In genomic region chr7:130069179-130069977, GRCh38 we compare ENCODE assay signal across 8 cellular contexts. TPM values are rescaled to one million over a fixed set of nuclear protein-coding genes. Genes with fewer than 3 reads are reported as not detected.
DNase-seq lines count a peak whose midpoint lies in the region; ATAC-seq and TF ChIP-seq lines count a peak whose summit lies in the region.

No MANE protein-coding gene starts in this region.

- H3K27ac ChIP-seq in liver (ENCODE audit: low read depth in 1 of 2, low read length in 2 of 2) (peak overlapping the region; percentile 83), tibial nerve (peak overlapping the region; percentile 28 to 89 (median 86))

- H3K36me3 ChIP-seq in liver (ENCODE audit: control insufficient read depth in 4 of 4, insufficient read depth in 3 of 4, low read depth in 1 of 4, low read length in 3 of 4) (no peaks in the 10 kb centered on the region), tibial nerve (no peaks in the 10 kb centered on the region)

- H3K4me1 Mint-ChIP-seq in activated naive CD4-positive, alpha-beta T cell treated with anti-CD3 and anti-CD28 coated beads for 36 hours (ENCODE audit: low read depth), result peaks cover 35% of the 10 kb centered on the region
- peaks cover 32% of the 10 kb centered on the region for H3K4me1 Mint-ChIP-seq in activated naive CD8-positive, alpha-beta T cell treated with anti-CD3 and anti-CD28 coated beads for 36 hours

- no peak for TF ChIP-seq EP300 in tibial nerve (IDR thresholded peaks at IDR 0.05)

- TF ChIP-seq CTCF in liver (IDR thresholded peaks at IDR 0.05; ENCODE audit: low read depth, low read length, missing input control), result no peak
- TF ChIP-seq CTCF in tibial nerve (IDR thresholded peaks at IDR 0.05), result no peak

- H3K4me1 ChIP-seq in liver (ENCODE audit: control insufficient read depth in 4 of 4, insufficient read depth in 4 of 4, low read length in 3 of 4), result peaks cover 10 to 76% (median 60%) of the 10 kb centered on the region in 4 donors
- H3K4me1 ChIP-seq in tibial nerve, result peaks cover 0 to 40% (median 14%) of the 10 kb centered on the region in 4 donors

- H3K27ac Mint-ChIP-seq in activated naive CD4-positive, alpha-beta T cell treated with anti-CD3 and anti-CD28 coated beads for 36 hours, result peak overlapping the region; percentile 70
- H3K27ac Mint-ChIP-seq in activated naive CD8-positive, alpha-beta T cell treated with anti-CD3 and anti-CD28 coated beads for 36 hours, result peak overlapping the region; percentile 76

- DNase-seq in activated naive CD4-positive, alpha-beta T cell treated with anti-CD3 and anti-CD28 coated beads for 36 hours, result no peak
- DNase-seq in activated naive CD4-positive, alpha-beta T cell treated with anti-CD3 and anti-CD28 coated beads, Interleukin-2, amount 50 U/mL, for 16 hours, result no peak
- DNase-seq in activated naive CD8-positive, alpha-beta T cell treated with anti-CD3 and anti-CD28 coated beads for 36 hours, result no peak
- DNase-seq in tibial nerve (ENCODE audit: low spot score in 2 of 2), result no peak
- DNase-seq in HuH-7.5 (ENCODE audit: low spot score), result no peak
- no peak for DNase-seq in NCI-H2081 treated with DMSO at 0.1 percent for 48 hours (lab: John Stamatoyannopoulos, UW)

- no peaks in the 10 kb centered on the region for H3K9me3 Mint-ChIP-seq in activated naive CD4-positive, alpha-beta T cell treated with anti-CD3 and anti-CD28 coated beads for 36 hours
- no peaks in the 10 kb centered on the region for H3K9me3 Mint-ChIP-seq in activated naive CD8-positive, alpha-beta T cell treated with anti-CD3 and anti-CD28 coated beads for 36 hours

- 28% methylated on average over 7 of the region's 7 CpGs for WGBS in liver
- WGBS in tibial nerve, 2 donors, result 67 to 69% methylated on average over 7 of the region's 7 CpGs

- H3K27me3 ChIP-seq in liver (ENCODE audit: control insufficient read depth in 4 of 4, insufficient read depth in 4 of 4, low read length in 3 of 4), result no peaks in the 10 kb centered on the region
- H3K27me3 ChIP-seq in tibial nerve, result peaks cover 0 to 3% of the 10 kb centered on the region in 2 donors

- H3K4me3 Mint-ChIP-seq in activated naive CD4-positive, alpha-beta T cell treated with anti-CD3 and anti-CD28 coated beads for 36 hours, result peak overlapping the region; percentile 79
- peak overlapping the region; percentile 95 for H3K4me3 Mint-ChIP-seq in activated naive CD8-positive, alpha-beta T cell treated with anti-CD3 and anti-CD28 coated beads for 36 hours

- TF ChIP-seq RAD21 in liver (IDR thresholded peaks at IDR 0.05), result no peak

- CTCF ChIA-PET in activated naive CD4-positive, alpha-beta T cell treated with anti-CD3 and anti-CD28 coated beads for 36 hours (lab: Charles Lee), result interaction anchor here (0.6 to 5.9 kb wide), 6 partner anchors 10 to 96 kb away, joined by 3 to 32 read pairs (median 4); no protein-coding TSS in a partner anchor

- ATAC-seq in GM18867 (IDR thresholded peaks at IDR 0.05; ENCODE audit: unreplicated experiment), result no peak

- peak overlapping the region; percentile 51 to 95 for H3K9ac ChIP-seq in liver (ENCODE audit: low read depth in 1 of 2, low read length in 2 of 2)

- TF ChIP-seq POLR2A in tibial nerve (IDR thresholded peaks at IDR 0.05), result no peak

- H3K36me3 Mint-ChIP-seq in activated naive CD4-positive, alpha-beta T cell treated with anti-CD3 and anti-CD28 coated beads for 36 hours (ENCODE audit: low read depth), result no peaks in the 10 kb centered on the region
- no peaks in the 10 kb centered on the region for H3K36me3 Mint-ChIP-seq in activated naive CD8-positive, alpha-beta T cell treated with anti-CD3 and anti-CD28 coated beads for 36 hours

- H3K4me3 ChIP-seq in liver (ENCODE audit: low read depth in 1 of 3, low read length in 3 of 3) (peak overlapping the region; percentile 55 to 88 (median 73)), tibial nerve (peak overlapping the region; percentile 34 to 97 (median 80))

- H3K9me3 ChIP-seq in liver (ENCODE audit: control insufficient read depth in 4 of 4, low read length in 3 of 4) (no peaks in the 10 kb centered on the region), tibial nerve (no peaks in the 10 kb centered on the region)

- intact Hi-C loops in activated naive CD4-positive, alpha-beta T cell treated with anti-CD3 and anti-CD28 coated beads for 36 hours (cut with micrococcal nuclease), result no loop called here

- H3K27me3 Mint-ChIP-seq in activated naive CD4-positive, alpha-beta T cell treated with anti-CD3 and anti-CD28 coated beads for 36 hours (ENCODE audit: low read depth), result no peaks in the 10 kb centered on the region
- no peaks in the 10 kb centered on the region for H3K27me3 Mint-ChIP-seq in activated naive CD8-positive, alpha-beta T cell treated with anti-CD3 and anti-CD28 coated beads for 36 hours

TF ChIP-seq in liver, 16 proteins besides CTCF, POLR2A, EP300 and RAD21:
- TF ChIP-seq FOXA1 (IDR thresholded peaks at IDR 0.05), result no peak
- peak; percentile 14 for TF ChIP-seq HNF4G (IDR thresholded peaks at IDR 0.05)
- no peak for TF ChIP-seq MAX (IDR thresholded peaks at IDR 0.05)
- TF ChIP-seq JUND (IDR thresholded peaks at IDR 0.05), result peak in 1 of 2 donors; percentile 9
- peak; percentile 58 for TF ChIP-seq SP1 (IDR thresholded peaks at IDR 0.05)
- no peak for TF ChIP-seq EGR1 (IDR thresholded peaks at IDR 0.05; ENCODE audit: low read depth in 2 of 2)
- peak in 1 of 2 donors; percentile 36 for TF ChIP-seq RXRA (IDR thresholded peaks at IDR 0.05)
- TF ChIP-seq, protein P1, sequence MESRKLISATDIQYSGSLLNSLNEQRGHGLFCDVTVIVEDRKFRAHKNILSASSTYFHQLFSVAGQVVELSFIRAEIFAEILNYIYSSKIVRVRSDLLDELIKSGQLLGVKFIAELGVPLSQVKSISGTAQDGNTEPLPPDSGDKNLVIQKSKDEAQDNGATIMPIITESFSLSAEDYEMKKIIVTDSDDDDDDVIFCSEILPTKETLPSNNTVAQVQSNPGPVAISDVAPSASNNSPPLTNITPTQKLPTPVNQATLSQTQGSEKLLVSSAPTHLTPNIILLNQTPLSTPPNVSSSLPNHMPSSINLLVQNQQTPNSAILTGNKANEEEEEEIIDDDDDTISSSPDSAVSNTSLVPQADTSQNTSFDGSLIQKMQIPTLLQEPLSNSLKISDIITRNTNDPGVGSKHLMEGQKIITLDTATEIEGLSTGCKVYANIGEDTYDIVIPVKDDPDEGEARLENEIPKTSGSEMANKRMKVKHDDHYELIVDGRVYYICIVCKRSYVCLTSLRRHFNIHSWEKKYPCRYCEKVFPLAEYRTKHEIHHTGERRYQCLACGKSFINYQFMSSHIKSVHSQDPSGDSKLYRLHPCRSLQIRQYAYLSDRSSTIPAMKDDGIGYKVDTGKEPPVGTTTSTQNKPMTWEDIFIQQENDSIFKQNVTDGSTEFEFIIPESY (IDR thresholded peaks at IDR 0.05), result no peak
- peak; percentile 60 for TF ChIP-seq YY1 (IDR thresholded peaks at IDR 0.05)
- TF ChIP-seq HNF4A (conservative IDR thresholded peaks at IDR 0.05), result peak; percentile 83

RNA-seq across cellular contexts. Expression of gene KLHDC10, which starts 1.0 kb away (rescaled TPM):
- total RNA-seq in activated naive CD4-positive, alpha-beta T cell treated with anti-CD3 and anti-CD28 coated beads for 36 hours, result 10 to 100 TPM; 11.6 to 12.9 TPM
- total RNA-seq in activated naive CD8-positive, alpha-beta T cell treated with anti-CD3 and anti-CD28 coated beads for 36 hours, result 10 to 100 TPM; 15.3 TPM
- total RNA-seq in liver (10 to 100 TPM; 24.0 to 31.2 TPM), tibial nerve (10 to 100 TPM; 19.0 to 30.8 (median 21.4) TPM)
- polyA plus RNA-seq in liver, result 10 to 100 TPM; 10.8 TPM

RNA-seq across cellular contexts. Expression of gene ZC3HC1, which starts 18.2 kb away (rescaled TPM):
- total RNA-seq in activated naive CD4-positive, alpha-beta T cell treated with anti-CD3 and anti-CD28 coated beads for 36 hours, result 10 to 100 TPM; 20.1 to 22.3 TPM
- total RNA-seq in activated naive CD8-positive, alpha-beta T cell treated with anti-CD3 and anti-CD28 coated beads for 36 hours, result 10 to 100 TPM; 27.6 to 27.9 TPM
- total RNA-seq in liver (1 to 10 TPM; 7.0 to 7.1 TPM), tibial nerve (10 to 100 TPM; 12.0 to 17.6 (median 14.6) TPM)
- polyA plus RNA-seq in liver, result 10 to 100 TPM in 1 of 2 donors, 1 to 10 TPM in 1; 7.7 to 11.3 TPM
